Comparison of ENCODE assay signal across 17 cellular contexts in genomic region chr11:85096939-85097338, GRCh38.
A peak's percentile ranks its signal among the peaks of the same experiment; 100 is the strongest.
DNase-seq lines count a peak whose midpoint lies in the region; ATAC-seq and TF ChIP-seq lines count a peak whose summit lies in the region.
"Had no signal": no experiment of that assay in that cellular context is flagged by ENCODE, and none has a peak within 500 bp of the region (broad histone marks: within the 10 kb centered on the region; RNA-seq: fewer than 3 reads in every experiment).

No MANE protein-coding gene starts in this region.

- no peak overlapping the region; the same call in 1 of the 2 replicates for H3K4me3 ChIP-seq in BLaER1
- H3K4me3 ChIP-seq: SK-N-MC, vagina had no signal

- H3K36me3 ChIP-seq in BLaER1: no peaks in the 10 kb centered on the region
- H3K36me3 ChIP-seq: vagina had no signal

- H3K4me2 ChIP-seq in BLaER1: peak overlapping the region; percentile 65

- no peak for TF ChIP-seq POLR2A in erythroblast (IDR thresholded peaks at IDR 0.05; ENCODE audit: low read length)

- peaks cover 18% of the 10 kb centered on the region for H3K4me1 ChIP-seq in BLaER1
- H3K4me1 ChIP-seq: foreskin keratinocyte, vagina had no signal

- H3K9me3 ChIP-seq in BLaER1: peaks cover 14% of the 10 kb centered on the region; the same call in 1 of the 2 replicates
- H3K9me3 ChIP-seq: vagina had no signal

- peak overlapping the region; percentile 28; the same call in 1 of the 2 replicates for H3K27ac ChIP-seq in BLaER1
- H3K27ac ChIP-seq: foreskin keratinocyte, SK-N-MC, vagina had no signal

- DNase-seq in NOMO-1 (lab: John Stamatoyannopoulos, UW; ENCODE audit: unreplicated experiment in 2 of 2): peak; percentile 16 to 31
- DNase-seq in activated effector memory CD4-positive, alpha-beta T cell treated with anti-CD3 and anti-CD28 coated beads, Interleukin-2, amount 50 U/mL, for 16 hours: no peak
- no peak for DNase-seq in stimulated activated CD4-positive, alpha-beta T cell treated with anti-CD3 and anti-CD28 coated beads, Interleukin-1b, Interleukin-23, amount 100 ng/mL, for 48 hours
- no peak for DNase-seq in epidermal melanocyte (ENCODE audit: insufficient read length, low spot score)
- DNase-seq in erythroblast (lab: John Stamatoyannopoulos, UW): no peak
- DNase-seq: ACHN; activated CD4-positive, alpha-beta T cell treated with anti-CD3 and anti-CD28 coated beads for 1 hour; activated T-cell treated with anti-CD3 and anti-CD28 coated beads, Interleukin-2, amount 50 U/mL, for 4 hours; DMS 273 treated with DMSO at 0.1 percent for 48 hours; foreskin keratinocyte; immature natural killer cell; NCI-H774 had no signal

- H4K20me1 ChIP-seq in BLaER1: no peaks in the 10 kb centered on the region

- H3K27me3 ChIP-seq in BLaER1: no peaks in the 10 kb centered on the region
- H3K27me3 ChIP-seq: vagina had no signal

- no peak overlapping the region for H3K9ac ChIP-seq in BLaER1

- peak; percentile 82 for ATAC-seq in GM19438 (IDR thresholded peaks at IDR 0.05; ENCODE audit: low read depth, unreplicated experiment)
- ATAC-seq in HG03135 (IDR thresholded peaks at IDR 0.05; ENCODE audit: unreplicated experiment): peak; percentile 66
- ATAC-seq: activated T-cell treated with anti-CD3 and anti-CD28 coated beads, Interleukin-2, amount 50 U/mL, for 4 hours; foreskin keratinocyte had no signal

Comparison
In these comparisons a context has a peak if more than half of its experiments do, and no peak if none do; other contexts are left out.
1. DNase-seq: peak in NOMO-1 (2 of 2); none in activated effector memory CD4-positive, alpha-beta T cell treated with anti-CD3 and anti-CD28 coated beads, Interleukin-2, amount 50 U/mL, for 16 hours (single experiment), stimulated activated CD4-positive, alpha-beta T cell treated with anti-CD3 and anti-CD28 coated beads, Interleukin-1b, Interleukin-23, amount 100 ng/mL, for 48 hours (single experiment), epidermal melanocyte (single experiment) and erythroblast (0 of 2).